In the genomic region with DNA sequence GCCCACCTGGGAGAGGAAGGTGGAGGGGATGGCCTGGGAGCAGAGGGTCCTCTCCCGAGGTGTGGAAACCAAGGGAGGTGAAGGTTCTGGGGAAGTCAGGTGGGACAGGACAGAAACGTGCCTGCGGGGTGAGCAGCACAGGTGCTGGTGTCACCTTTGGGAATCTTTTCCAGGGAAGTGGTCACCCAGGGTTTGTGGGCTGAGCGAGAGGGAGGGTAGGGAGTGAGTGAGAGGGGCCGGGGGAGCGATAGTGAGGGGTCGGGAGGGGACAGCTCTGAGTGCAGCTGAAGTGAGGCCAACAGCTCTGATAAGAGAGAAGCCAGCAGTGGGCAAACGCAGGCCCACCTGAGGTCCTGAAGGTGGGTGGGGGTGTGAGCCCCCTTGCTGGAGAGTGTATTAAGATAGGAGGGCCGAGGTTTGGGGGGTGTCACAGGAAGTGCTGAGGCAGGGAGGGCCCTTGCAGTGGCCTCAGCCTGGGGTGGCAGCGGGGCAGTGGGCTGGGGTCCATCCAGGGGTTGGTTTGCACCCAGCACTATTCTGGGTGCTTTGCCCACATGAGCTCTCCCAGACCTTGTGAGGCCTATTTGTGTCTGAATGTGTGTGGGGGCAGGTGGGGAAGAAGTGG, we compare ENCODE assay signal across 18 cellular contexts. TPM values are rescaled to one million over a fixed set of nuclear protein-coding genes. Genes with fewer than 3 reads are reported as not detected.
DNase-seq lines count a peak whose midpoint lies in the region; ATAC-seq and TF ChIP-seq lines count a peak whose summit lies in the region.
"Had no signal": no experiment of that assay in that cellular context is flagged by ENCODE, and none has a peak within 500 bp of the region (broad histone marks: within the 10 kb centered on the region; RNA-seq: fewer than 3 reads in every experiment).

No MANE protein-coding gene starts in this region.

- H3K4me1 ChIP-seq in right cardiac atrium (ENCODE audit: control insufficient read depth, insufficient read depth, low read length) (peaks cover 2% of the 10 kb centered on the region), esophagus (ENCODE audit: control insufficient read depth in 2 of 2, insufficient read depth in 2 of 2, low read length in 1 of 2) (peaks cover 0 to 9% of the 10 kb centered on the region in 2 donors), body of pancreas (peaks cover 11% of the 10 kb centered on the region)

- TF ChIP-seq POLR2A in body of pancreas (IDR thresholded peaks at IDR 0.05), result no peak

- no peak for TF ChIP-seq CTCF in body of pancreas (IDR thresholded peaks at IDR 0.05)

- no peaks in the 10 kb centered on the region for H3K9me3 ChIP-seq in right cardiac atrium (ENCODE audit: control insufficient read depth, low read length)
- peaks cover 0 to 7% of the 10 kb centered on the region in 2 donors for H3K9me3 ChIP-seq in esophagus (ENCODE audit: control insufficient read depth in 2 of 2, insufficient read depth in 1 of 2, low read depth in 1 of 2, low read length in 1 of 2)
- H3K9me3 ChIP-seq in body of pancreas, result no peaks in the 10 kb centered on the region
- H3K9me3 ChIP-seq: neutrophil, sigmoid colon had no signal

- H3K27me3 ChIP-seq in right cardiac atrium (ENCODE audit: control insufficient read depth, insufficient read depth), result no peaks in the 10 kb centered on the region
- peaks cover 0 to 5% of the 10 kb centered on the region in 2 donors for H3K27me3 ChIP-seq in esophagus (ENCODE audit: control insufficient read depth in 1 of 2, insufficient read depth in 2 of 2, low read length in 2 of 2)
- peaks cover 0 to 9% of the 10 kb centered on the region in 2 donors for H3K27me3 ChIP-seq in body of pancreas

- WGBS in right cardiac atrium, result 47% methylated on average over 10 of the region's 10 CpGs
- WGBS in esophagus, 2 donors, result 61 to 72% methylated on average over 10 of the region's 10 CpGs
- 49 to 52% methylated on average over 8 to 10 of the region's 10 CpGs for WGBS in body of pancreas, 2 donors

- no peaks in the 10 kb centered on the region for H3K36me3 ChIP-seq in esophagus (ENCODE audit: control insufficient read depth in 2 of 2, insufficient read depth in 2 of 2, low read length in 1 of 2)
- no peaks in the 10 kb centered on the region for H3K36me3 ChIP-seq in body of pancreas (replicated peaks in 1 of 2; ENCODE audit: insufficient read depth in 1 of 2, low read depth in 2 of 2)
- H3K36me3 ChIP-seq: neutrophil, sigmoid colon had no signal

- ATAC-seq in right cardiac atrium (no peak), body of pancreas (no peak), GM18907 (IDR thresholded peaks at IDR 0.05; ENCODE audit: unreplicated experiment) (no peak), HG02852 (IDR thresholded peaks at IDR 0.05; ENCODE audit: unreplicated experiment) (no peak), GM18909 (IDR thresholded peaks at IDR 0.05; ENCODE audit: poor library complexity, unreplicated experiment) (no peak)
- ATAC-seq: activated T-helper 17 cell treated with anti-CD3 and anti-CD28 coated beads, Interleukin-2, amount 50 U/mL, for 72 hours had no signal

- intact Hi-C loops in right cardiac atrium (cut with DNase I), result no loop called here
- intact Hi-C loops in cardiac septum (cut with DNase I), result no loop called here
- intact Hi-C loops in posterior vena cava (cut with DNase I), result no loop called here
- intact Hi-C loops in body of pancreas (cut with DNase I), result no loop called here

- H3K4me3 ChIP-seq in right cardiac atrium (ENCODE audit: low read length), result no peak overlapping the region
- H3K4me3 ChIP-seq in esophagus (ENCODE audit: low read depth in 1 of 2, low read length in 2 of 2), result no peak overlapping the region
- no peak overlapping the region for H3K4me3 ChIP-seq in body of pancreas
- H3K4me3 ChIP-seq: sigmoid colon, SK-N-MC had no signal

- H3K27ac ChIP-seq in right cardiac atrium (ENCODE audit: low read length), result peak overlapping the region; percentile 81
- H3K27ac ChIP-seq in esophagus (ENCODE audit: low read depth in 2 of 2, low read length in 1 of 2), result peak overlapping the region; percentile 1 to 50
- peak overlapping the region in 2 of 4 donors; percentile 50 to 52 for H3K27ac ChIP-seq in body of pancreas
- H3K27ac ChIP-seq: neutrophil, SK-N-MC had no signal

- DNase-seq in right cardiac atrium (no peak), cardiac septum (ENCODE audit: low spot score) (no peak), posterior vena cava (ENCODE audit: low spot score) (peak; percentile 55), body of pancreas (no peak)
- DNase-seq: activated CD4-positive, alpha-beta T cell treated with anti-CD3 and anti-CD28 coated beads, Interleukin-2, amount 50 U/mL, for 48 hours; H9; MM.1S; NCI-H2029 treated with DMSO at 0.1 percent for 48 hours; NCI-H510A treated with DMSO at 0.1 percent for 48 hours; sigmoid colon; stimulated activated CD4-positive, alpha-beta T cell treated with anti-CD3 and anti-CD28 coated beads, Interleukin-4, amount 100 ng/mL, for 4 hours had no signal

RNA-seq across cellular contexts. Expression of a gene that starts 1.6 kb away (rescaled TPM):
- total RNA-seq in right cardiac atrium (10 to 100 TPM; 18.7 to 28.9 (median 27.0) TPM), cardiac septum (25.9 TPM), posterior vena cava (10 to 100 TPM; 24.2 to 34.4 TPM), body of pancreas (10 to 100 TPM in 1 of 2 donors, 1 to 10 TPM in 1; 6.0 to 15.5 TPM)
- polyA plus RNA-seq in right cardiac atrium (20.1 TPM), esophagus (1 to 10 TPM; 4.1 to 9.0 TPM)

RNA-seq across cellular contexts. Expression of a gene that starts 43.1 kb away (rescaled TPM):
- total RNA-seq in right cardiac atrium, result 10 to 100 TPM; 30.3 to 37.0 (median 32.2) TPM
- 35.6 TPM for polyA plus RNA-seq in right cardiac atrium
- total RNA-seq in cardiac septum, result 33.7 TPM
- 10 to 100 TPM; 25.8 to 52.1 TPM for polyA plus RNA-seq in esophagus
- 10 to 100 TPM; 21.8 to 29.4 TPM for total RNA-seq in posterior vena cava
- 10 to 100 TPM; 47.0 to 84.7 TPM for total RNA-seq in body of pancreas
